In the genomic region with DNA sequence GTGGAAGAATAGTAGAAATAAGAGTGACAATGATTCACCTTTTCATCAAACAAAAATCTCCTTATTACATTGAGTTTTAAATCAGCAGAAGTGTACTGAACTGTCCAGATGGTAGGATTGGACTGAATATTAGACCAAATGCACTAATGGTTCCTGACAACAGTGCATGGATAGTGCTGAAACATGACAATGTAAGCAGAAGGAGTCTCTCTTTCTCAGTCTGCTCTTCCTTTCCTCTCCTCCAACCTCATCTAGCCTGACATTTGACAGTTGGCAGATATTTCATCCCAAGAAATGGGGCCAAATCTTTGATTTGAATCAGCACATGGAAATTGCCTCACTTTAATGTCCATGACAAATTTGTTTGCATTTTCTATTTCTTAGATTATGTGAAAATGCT, we compare ENCODE assay signal across 23 cellular contexts.
"Had no signal": no experiment of that assay in that cellular context is flagged by ENCODE, and none has a peak within 500 bp of the region (broad histone marks: within the 10 kb centered on the region; RNA-seq: fewer than 3 reads in every experiment).

No MANE protein-coding gene starts in this region.

- DNase-seq: IMR-90, Karpas-422, KG1, MG63, NCI-H1092, NCI-H1105 treated with DMSO at 0.1 percent for 48 hours, NCI-H1417 treated with DMSO at 0.1 percent for 48 hours, NCI-H146, NCI-H1694 treated with DMSO at 0.1 percent for 48 hours, NCI-H1930, NCI-H2081, NCI-H2107, NCI-H2227 treated with DMSO at 0.1 percent for 48 hours, NCI-H510A, NCI-H524 treated with DMSO at 0.1 percent for 48 hours, NCI-H69, NCI-H774, Right ventricle myocardium superior, RPMI8226, SK-N-SH, T-helper 1 cell had no signal

- H3K9me3 ChIP-seq: MG63, SK-N-SH had no signal

- H3K4me2 ChIP-seq: SK-N-SH had no signal

- H3K27me3 ChIP-seq: MG63 had no signal

- FAIRE-seq: HepG2, RCC 7860 had no signal

- H3K36me3 ChIP-seq: MG63 had no signal

- H3K4me3 ChIP-seq: MG63 had no signal

- H3K9ac ChIP-seq: SK-N-SH had no signal
